In the genomic region with DNA sequence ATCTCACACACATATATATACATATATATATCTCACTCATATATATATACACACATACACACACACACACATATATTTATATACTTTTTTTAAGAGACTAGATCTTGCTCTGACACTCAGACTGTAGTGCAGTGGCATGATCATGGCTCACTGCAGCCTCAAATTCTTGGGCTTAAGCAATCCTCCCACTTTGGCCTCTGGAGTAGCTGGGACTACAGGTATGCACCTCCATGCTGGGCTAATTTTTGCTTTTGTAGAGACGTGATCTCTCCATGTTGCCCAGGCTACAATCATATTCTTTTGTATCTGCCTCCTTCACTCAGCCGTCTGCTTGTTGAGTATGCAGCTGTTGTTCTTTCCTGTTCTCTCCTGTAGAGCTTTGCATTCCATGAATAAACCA, we compare ENCODE assay signal across 21 cellular contexts.
DNase-seq lines count a peak whose midpoint lies in the region; ATAC-seq and TF ChIP-seq lines count a peak whose summit lies in the region.
"Had no signal": no experiment of that assay in that cellular context is flagged by ENCODE, and none has a peak within 500 bp of the region (broad histone marks: within the 10 kb centered on the region; RNA-seq: fewer than 3 reads in every experiment).

No MANE protein-coding gene starts in this region.

- no peak overlapping the region for H3K27ac Mint-ChIP-seq in endodermal cell
- H3K27ac Mint-ChIP-seq: CD8-positive, alpha-beta T cell had no signal

- POLR2A ChIA-PET in OCI-LY7 (lab: Charles Lee): interaction anchor here (0.6 kb wide), 1 partner anchor 429 kb away, joined by 3 read pairs; no protein-coding TSS in a partner anchor

- H4K91ac ChIP-seq in trophoblast cell (ENCODE audit: low read depth, low read length): no peak overlapping the region

- H2BK5ac ChIP-seq in trophoblast cell (ENCODE audit: low read depth, low read length, poor library complexity): no peak overlapping the region

- TF ChIP-seq CTCF in OCI-LY7 (conservative IDR thresholded peaks at IDR 0.05; ENCODE audit: low read length): no peak
- TF ChIP-seq CTCF in endodermal cell (conservative IDR thresholded peaks at IDR 0.05): no peak
- TF ChIP-seq CTCF in MM.1S (IDR thresholded peaks at IDR 0.05; ENCODE audit: low read length): no peak

- no peak overlapping the region for H3K14ac ChIP-seq in trophoblast cell (ENCODE audit: low read length)

- ATAC-seq in GM21367 (IDR thresholded peaks at IDR 0.05; ENCODE audit: unreplicated experiment) (no peak), GM21529 (IDR thresholded peaks at IDR 0.05; ENCODE audit: unreplicated experiment) (no peak)
- ATAC-seq: CD8-positive, alpha-beta T cell; GM12878 had no signal

- no peak overlapping the region for H2BK12ac ChIP-seq in trophoblast cell (ENCODE audit: low read length)

- DNase-seq in OCI-LY7 (ENCODE audit: low spot score): no peak
- DNase-seq in endodermal cell: peak; percentile 20
- peak; percentile 59 to 77 for DNase-seq in trophoblast cell
- no peak for DNase-seq in MM.1S
- DNase-seq: 8988T; ACHN; CD4-positive, CD25-positive, alpha-beta regulatory T cell; CD8-positive, alpha-beta T cell; DMS153; EL; GDM1; GOT3; H7; HCEC 1CT had no signal

- no peaks in the 10 kb centered on the region for H3K79me1 ChIP-seq in trophoblast cell (ENCODE audit: low read length)

- H4K8ac ChIP-seq in trophoblast cell (ENCODE audit: low read depth, low read length): no peak overlapping the region

- no peaks in the 10 kb centered on the region for H3K36me3 Mint-ChIP-seq in endodermal cell (ENCODE audit: low read depth)
- H3K36me3 Mint-ChIP-seq: CD8-positive, alpha-beta T cell had no signal

- WGBS in endodermal cell (ENCODE audit: insufficient coverage in 1 of 2, insufficient read length in 1 of 2), 2 experiments: 75 to 82% methylated on average over 2 of the region's 2 CpGs
- no CpG with 5 or more reads among the region's 2 CpGs for WGBS in trophoblast cell (ENCODE audit: extremely low coverage, insufficient coverage, insufficient read length)

- no peaks in the 10 kb centered on the region for H3K4me1 Mint-ChIP-seq in endodermal cell

- H3K9me3 ChIP-seq in BLaER1: no peaks in the 10 kb centered on the region
- H3K9me3 ChIP-seq in OCI-LY7 (ENCODE audit: low read length): 0 out of 2 replicates have a peak, but pooled peaks cover 1% of the 10 kb centered on the region
- no peaks in the 10 kb centered on the region for H3K9me3 ChIP-seq in endodermal cell (ENCODE audit: control insufficient read depth, low read length)
- no peaks in the 10 kb centered on the region for H3K9me3 ChIP-seq in trophoblast cell (ENCODE audit: insufficient read depth, low read depth, low read length)
- H3K9me3 ChIP-seq in MM.1S (replicated peaks; ENCODE audit: insufficient read depth, low read length): no peaks in the 10 kb centered on the region
- H3K9me3 ChIP-seq: A549, Caco-2 had no signal

- no peaks in the 10 kb centered on the region for H3K79me2 ChIP-seq in OCI-LY7 (ENCODE audit: insufficient read depth, low read depth, low read length)
- H3K79me2 ChIP-seq in trophoblast cell (ENCODE audit: control insufficient read depth, insufficient read depth, low read length, poor library complexity): no peaks in the 10 kb centered on the region
- H3K79me2 ChIP-seq in MM.1S (ENCODE audit: low read length): no peaks in the 10 kb centered on the region

- H3F3A ChIP-seq in MM.1S (ENCODE audit: insufficient read depth, low read length): no peaks in the 10 kb centered on the region

- no TSS peak for BruUV-seq in OCI-LY7 (replicated peaks; lab: Mats Ljungman, UMichigan)

- H3K18ac ChIP-seq in trophoblast cell (ENCODE audit: low read length): no peak overlapping the region

- CTCF ChIA-PET in OCI-LY7 (lab: Charles Lee; ENCODE audit: unreplicated experiment): interaction anchor here (1.3 kb wide), 1 partner anchor 67 kb away, joined by 3 read pairs; no protein-coding TSS in a partner anchor

- H4K12ac ChIP-seq in trophoblast cell (ENCODE audit: low read depth, low read length): no peak overlapping the region

- no peak overlapping the region for H3K4me3 Mint-ChIP-seq in endodermal cell
- H3K4me3 Mint-ChIP-seq: CD4-positive, CD25-positive, alpha-beta regulatory T cell; CD8-positive, alpha-beta T cell had no signal

- H3K9me2 ChIP-seq in OCI-LY7 (ENCODE audit: insufficient read depth, low read length): no peaks in the 10 kb centered on the region
- no peaks in the 10 kb centered on the region for H3K9me2 ChIP-seq in MM.1S (replicated peaks; ENCODE audit: insufficient read depth, low read length)

- H3K9me3 Mint-ChIP-seq in endodermal cell: no peaks in the 10 kb centered on the region
- H3K9me3 Mint-ChIP-seq: CD8-positive, alpha-beta T cell had no signal

- H3K27me3 ChIP-seq in BLaER1 (no peaks in the 10 kb centered on the region), endodermal cell (ENCODE audit: control insufficient read depth, insufficient read depth, low read length, poor library complexity, severe bottlenecking) (no peaks in the 10 kb centered on the region), trophoblast cell (ENCODE audit: insufficient read depth, low read length) (no peaks in the 10 kb centered on the region), MM.1S (replicated peaks; ENCODE audit: insufficient read depth, low read length) (no peaks in the 10 kb centered on the region)

- H3K4me1 ChIP-seq in BLaER1 (peaks cover 53% of the 10 kb centered on the region), OCI-LY7 (ENCODE audit: insufficient read depth, low read length, poor library complexity, severe bottlenecking) (peaks cover 50% of the 10 kb centered on the region), endodermal cell (ENCODE audit: control insufficient read depth, insufficient read depth, low read length) (no peaks in the 10 kb centered on the region), trophoblast cell (ENCODE audit: control insufficient read depth in 1 of 2, insufficient read depth in 2 of 2, low read length in 2 of 2) (no peaks in the 10 kb centered on the region), MM.1S (ENCODE audit: low read length) (no peaks in the 10 kb centered on the region)
- H3K4me1 ChIP-seq: A549, Caco-2 had no signal

- no peak overlapping the region for H3K23ac ChIP-seq in trophoblast cell (ENCODE audit: low read length)

- no peak overlapping the region for H3K9ac ChIP-seq in BLaER1
- no peak overlapping the region for H3K9ac ChIP-seq in endodermal cell (ENCODE audit: extremely low read depth, low read length, poor library complexity, severe bottlenecking)
- H3K9ac ChIP-seq in trophoblast cell (ENCODE audit: low read length): no peak overlapping the region
- H3K9ac ChIP-seq in MM.1S (ENCODE audit: low read length): no peak overlapping the region

- no peaks in the 10 kb centered on the region for H4K20me1 ChIP-seq in BLaER1
- no peaks in the 10 kb centered on the region for H4K20me1 ChIP-seq in OCI-LY7 (ENCODE audit: insufficient read depth, low read length)
- no peaks in the 10 kb centered on the region for H4K20me1 ChIP-seq in MM.1S (ENCODE audit: insufficient read depth, low read length)

- H2BK120ac ChIP-seq in trophoblast cell (ENCODE audit: insufficient read depth, low read length, poor library complexity): no peak overlapping the region

- H3K4ac ChIP-seq in trophoblast cell (ENCODE audit: low read depth, low read length): no peak overlapping the region

- H3K36me3 ChIP-seq in BLaER1 (no peaks in the 10 kb centered on the region), OCI-LY7 (ENCODE audit: insufficient read depth, low read length) (no peaks in the 10 kb centered on the region), endodermal cell (ENCODE audit: control insufficient read depth, insufficient read depth, low read length) (no peaks in the 10 kb centered on the region), trophoblast cell (ENCODE audit: control insufficient read depth in 1 of 2, insufficient read depth in 2 of 2, low read length in 2 of 2) (no peaks in the 10 kb centered on the region), MM.1S (replicated peaks; ENCODE audit: insufficient read depth, low read length) (no peaks in the 10 kb centered on the region)

- H3K4me3 ChIP-seq in BLaER1 (no peak overlapping the region), OCI-LY7 (ENCODE audit: low read depth, low read length, poor library complexity, severe bottlenecking) (no peak overlapping the region), endodermal cell (ENCODE audit: low read length) (no peak overlapping the region), trophoblast cell (ENCODE audit: low read depth, low read length) (no peak overlapping the region), MM.1S (ENCODE audit: low read length) (no peak overlapping the region)
- H3K4me3 ChIP-seq: A549, GM12878 had no signal

- H3K27me3 Mint-ChIP-seq in endodermal cell (ENCODE audit: insufficient read depth): peaks cover 2% of the 10 kb centered on the region
- H3K27me3 Mint-ChIP-seq: CD4-positive, CD25-positive, alpha-beta regulatory T cell had no signal

- intact Hi-C loops in OCI-LY7 (cut with micrococcal nuclease; ENCODE audit: unreplicated experiment): no loop called here

- H2AK5ac ChIP-seq in trophoblast cell (ENCODE audit: low read length): no peak overlapping the region

- peak overlapping the region; percentile 36 for H3K4me2 ChIP-seq in BLaER1
- peak overlapping the region; percentile 22 for H3K4me2 ChIP-seq in OCI-LY7 (ENCODE audit: low read length)
- no peak overlapping the region for H3K4me2 ChIP-seq in trophoblast cell (ENCODE audit: low read length)
- H3K4me2 ChIP-seq in MM.1S (ENCODE audit: low read depth, low read length): no peak overlapping the region
- H3K4me2 ChIP-seq: A549 had no signal

- peak overlapping the region; percentile 13; the same call in 1 of the 2 replicates for H3K27ac ChIP-seq in BLaER1
- H3K27ac ChIP-seq in OCI-LY7 (ENCODE audit: low read depth, low read length, poor library complexity, severe bottlenecking): no peak overlapping the region
- H3K27ac ChIP-seq in endodermal cell (ENCODE audit: low read depth, low read length): no peak overlapping the region
- no peak overlapping the region for H3K27ac ChIP-seq in trophoblast cell (ENCODE audit: low read depth, low read length)
- H3K27ac ChIP-seq in MM.1S (ENCODE audit: low read length): no peak overlapping the region
- H3K27ac ChIP-seq: A549, C4-2B had no signal

- peak overlapping the region; percentile 87 for H2AFZ ChIP-seq in OCI-LY7 (ENCODE audit: low read length)
- no peak overlapping the region for H2AFZ ChIP-seq in trophoblast cell (ENCODE audit: insufficient read depth, low read length, poor library complexity)
- H2AFZ ChIP-seq in MM.1S (ENCODE audit: low read length): no peak overlapping the region

Comparison
In these comparisons a context has a peak if more than half of its experiments do, and no peak if none do; other contexts are left out.
1. H3K4me2 ChIP-seq: peak in BLaER1 (single experiment) and OCI-LY7 (single experiment); none in trophoblast cell (single experiment) and MM.1S (single experiment).
2. DNase-seq: peak in endodermal cell (single experiment) and trophoblast cell (2 of 2); none in OCI-LY7 (single experiment) and MM.1S (single experiment).